In genomic region chr12:53190108-53190729, GRCh38 we compare ENCODE assay signal across 8 cellular contexts. TPM values are rescaled to one million over a fixed set of nuclear protein-coding genes. Genes with fewer than 3 reads are reported as not detected.
A peak's percentile ranks its signal among the peaks of the same experiment; 100 is the strongest.
DNase-seq lines count a peak whose midpoint lies in the region; ATAC-seq and TF ChIP-seq lines count a peak whose summit lies in the region.

No MANE protein-coding gene starts in this region.

- peak; percentile 35 for DNase-seq in A172 (ENCODE audit: low spot score)
- no peak for DNase-seq in GM12864 (ENCODE audit: low read depth)
- DNase-seq in NAMALWA (ENCODE audit: low spot score) = peak; percentile 60
- peak; percentile 59 for DNase-seq in activated CD8-positive, alpha-beta T cell treated with anti-CD3 and anti-CD28 coated beads, Interleukin-2, amount 10 ng/mL, durations not matched to agents 7 days and 5 days
- DNase-seq in neural progenitor cell (ENCODE audit: low spot score) = peak; percentile 70

- peak; percentile 87 for ATAC-seq in activated CD8-positive, alpha-beta T cell treated with anti-CD3 and anti-CD28 coated beads, Interleukin-2, amount 10 ng/mL, durations not matched to agents 7 days and 5 days
- ATAC-seq in esophagus mucosa (peak; percentile 62), HG03025 (IDR thresholded peaks at IDR 0.05; ENCODE audit: low FRiP score, unreplicated experiment) (no peak), GM19452 (IDR thresholded peaks at IDR 0.05; ENCODE audit: unreplicated experiment) (no peak)

- H2AFZ ChIP-seq in neural progenitor cell (replicated peaks) = no peak overlapping the region

- peaks cover 20% of the 10 kb centered on the region for H3K27me3 ChIP-seq in neural progenitor cell

- TF ChIP-seq CTCF in GM12864 (IDR thresholded peaks at IDR 0.05; ENCODE audit: low read depth, low read length, missing control alignments) (peak; percentile 89), neural progenitor cell (IDR thresholded peaks at IDR 0.05) (peak; percentile 75)

- H3K9me3 ChIP-seq in neural progenitor cell (ENCODE audit: low read depth) = no peaks in the 10 kb centered on the region

- H3K36me3 Mint-ChIP-seq in activated CD8-positive, alpha-beta T cell treated with anti-CD3 and anti-CD28 coated beads, Interleukin-2, amount 10 ng/mL, durations not matched to agents 7 days and 5 days (ENCODE audit: low read depth) = peaks cover 91% of the 10 kb centered on the region
- H3K36me3 Mint-ChIP-seq in neural progenitor cell = peaks cover 32% of the 10 kb centered on the region

- peaks cover 35% of the 10 kb centered on the region for H3K4me1 Mint-ChIP-seq in activated CD8-positive, alpha-beta T cell treated with anti-CD3 and anti-CD28 coated beads, Interleukin-2, amount 10 ng/mL, durations not matched to agents 7 days and 5 days (ENCODE audit: low read depth)
- no peaks in the 10 kb centered on the region for H3K4me1 Mint-ChIP-seq in neural progenitor cell

- no peaks in the 10 kb centered on the region for H3K4me1 ChIP-seq in neural progenitor cell

- H3K27me3 Mint-ChIP-seq in activated CD8-positive, alpha-beta T cell treated with anti-CD3 and anti-CD28 coated beads, Interleukin-2, amount 10 ng/mL, durations not matched to agents 7 days and 5 days (ENCODE audit: low read depth) = no peaks in the 10 kb centered on the region
- peaks cover 9% of the 10 kb centered on the region for H3K27me3 Mint-ChIP-seq in neural progenitor cell (ENCODE audit: insufficient read depth, low read depth)

- H3K36me3 ChIP-seq in neural progenitor cell = no peaks in the 10 kb centered on the region

- no peak overlapping the region for H3K4me2 ChIP-seq in neural progenitor cell

- H3K27ac Mint-ChIP-seq in activated CD8-positive, alpha-beta T cell treated with anti-CD3 and anti-CD28 coated beads, Interleukin-2, amount 10 ng/mL, durations not matched to agents 7 days and 5 days = peak overlapping the region; percentile 42
- no peak overlapping the region for H3K27ac Mint-ChIP-seq in neural progenitor cell

- POLR2A ChIA-PET in activated CD8-positive, alpha-beta T cell treated with anti-CD3 and anti-CD28 coated beads, Interleukin-2, amount 10 ng/mL, durations not matched to agents 7 days and 5 days (lab: Charles Lee) = interaction anchor here (0.6 to 6.5 kb wide), 4 partner anchors 10 to 430 kb away, joined by 5 to 33 read pairs (median 18); partner anchors contain the start of genes CSAD and ZNF740

- H3K9ac ChIP-seq in neural progenitor cell = no peak overlapping the region

- peaks cover 21% of the 10 kb centered on the region for H4K20me1 ChIP-seq in neural progenitor cell (ENCODE audit: low read depth)

- H3K27ac ChIP-seq in neural progenitor cell = no peak overlapping the region

- no peaks in the 10 kb centered on the region for H3K79me2 ChIP-seq in neural progenitor cell (ENCODE audit: low read depth)

- no peaks in the 10 kb centered on the region for H3K9me3 Mint-ChIP-seq in activated CD8-positive, alpha-beta T cell treated with anti-CD3 and anti-CD28 coated beads, Interleukin-2, amount 10 ng/mL, durations not matched to agents 7 days and 5 days (ENCODE audit: insufficient read depth)
- no peaks in the 10 kb centered on the region for H3K9me3 Mint-ChIP-seq in neural progenitor cell

- CTCF ChIA-PET in activated CD8-positive, alpha-beta T cell treated with anti-CD3 and anti-CD28 coated beads, Interleukin-2, amount 10 ng/mL, durations not matched to agents 7 days and 5 days (lab: Charles Lee) = interaction anchor here (0.6 to 5.8 kb wide), 16 partner anchors 9 to 189 kb away, joined by 3 to 47 read pairs (median 4); partner anchors contain the start of genes CSAD, ESPL1, SOAT2 and ZNF740

- H3K4me3 Mint-ChIP-seq in activated CD8-positive, alpha-beta T cell treated with anti-CD3 and anti-CD28 coated beads, Interleukin-2, amount 10 ng/mL, durations not matched to agents 7 days and 5 days = no peak overlapping the region
- no peak overlapping the region for H3K4me3 Mint-ChIP-seq in neural progenitor cell

- H3K4me3 ChIP-seq in GM12864 (ENCODE audit: low read depth, low read length) (no peak overlapping the region), neural progenitor cell (no peak overlapping the region)

- peaks cover 14% of the 10 kb centered on the region for H3F3A ChIP-seq in neural progenitor cell (ENCODE audit: low read depth)

RNA-seq across cellular contexts. Expression of gene CSAD, which starts 9.5 kb away (rescaled TPM):
- total RNA-seq in A172 (2014; rRNA removed; shearing (Covaris generic)) = 2.6 and 9.2 TPM in 2 replicates
- total RNA-seq in activated CD8-positive, alpha-beta T cell treated with anti-CD3 and anti-CD28 coated beads, Interleukin-2, amount 10 ng/mL, durations not matched to agents 7 days and 5 days = 10 to 100 TPM; 15.7 to 17.0 TPM
- 17.1 TPM for total RNA-seq in esophagus mucosa
- 26.9 and 33.0 TPM in 2 replicates for total RNA-seq in neural progenitor cell (ENCODE audit: low replicate concordance)

RNA-seq across cellular contexts. Expression of gene ZNF740, which starts 9.7 kb away (rescaled TPM):
- total RNA-seq in A172 (2014; rRNA removed; shearing (Covaris generic)) = 3.0 and 15.2 TPM in 2 replicates
- total RNA-seq in activated CD8-positive, alpha-beta T cell treated with anti-CD3 and anti-CD28 coated beads, Interleukin-2, amount 10 ng/mL, durations not matched to agents 7 days and 5 days = 10 to 100 TPM; 28.2 to 31.4 TPM
- 19.6 TPM for total RNA-seq in esophagus mucosa
- total RNA-seq in neural progenitor cell (ENCODE audit: low replicate concordance) = 38.4 and 40.4 TPM in 2 replicates

RNA-seq across cellular contexts. Expression of gene ITGB7, which starts 16.8 kb away (rescaled TPM):
- 0.09 and 2.1 TPM in 2 replicates for total RNA-seq in A172 (2014; rRNA removed; shearing (Covaris generic))
- total RNA-seq in activated CD8-positive, alpha-beta T cell treated with anti-CD3 and anti-CD28 coated beads, Interleukin-2, amount 10 ng/mL, durations not matched to agents 7 days and 5 days = 100 to 1,000 TPM; 500 to 503 TPM
- total RNA-seq in esophagus mucosa (7.0 TPM), neural progenitor cell (ENCODE audit: low replicate concordance) (0.43 TPM in 1 of 2 replicates, not detected in the other)

RNA-seq across cellular contexts. Expression of gene RARG, which starts 41.8 kb away (rescaled TPM):
- total RNA-seq in A172 (2014; rRNA removed; shearing (Covaris generic)) = 19.2 and 25.0 TPM in 2 replicates
- total RNA-seq in activated CD8-positive, alpha-beta T cell treated with anti-CD3 and anti-CD28 coated beads, Interleukin-2, amount 10 ng/mL, durations not matched to agents 7 days and 5 days = 10 to 100 TPM; 44.1 to 45.9 TPM
- total RNA-seq in esophagus mucosa (168 TPM), neural progenitor cell (ENCODE audit: low replicate concordance) (17.0 and 30.9 TPM in 2 replicates)

Comparison
In these comparisons a context has a peak if more than half of its experiments do, and no peak if none do; other contexts are left out.
1. ATAC-seq: peak in activated CD8-positive, alpha-beta T cell treated with anti-CD3 and anti-CD28 coated beads, Interleukin-2, amount 10 ng/mL, durations not matched to agents 7 days and 5 days (single experiment) and esophagus mucosa (single experiment); none in HG03025 (single experiment) and GM19452 (single experiment).
2. RNA of gene ITGB7, which starts 16.8 kb away (total RNA-seq): 500 to 503 TPM in activated CD8-positive, alpha-beta T cell treated with anti-CD3 and anti-CD28 coated beads, Interleukin-2, amount 10 ng/mL, durations not matched to agents 7 days and 5 days; 7.0 TPM in esophagus mucosa (single experiment), 0.09 to 2.1 TPM in A172 and 0.43 TPM in neural progenitor cell; every median in the first group is over 10 times any median in the second.